Comparison of ENCODE assay signal across 1 cellular context in the genomic region with DNA sequence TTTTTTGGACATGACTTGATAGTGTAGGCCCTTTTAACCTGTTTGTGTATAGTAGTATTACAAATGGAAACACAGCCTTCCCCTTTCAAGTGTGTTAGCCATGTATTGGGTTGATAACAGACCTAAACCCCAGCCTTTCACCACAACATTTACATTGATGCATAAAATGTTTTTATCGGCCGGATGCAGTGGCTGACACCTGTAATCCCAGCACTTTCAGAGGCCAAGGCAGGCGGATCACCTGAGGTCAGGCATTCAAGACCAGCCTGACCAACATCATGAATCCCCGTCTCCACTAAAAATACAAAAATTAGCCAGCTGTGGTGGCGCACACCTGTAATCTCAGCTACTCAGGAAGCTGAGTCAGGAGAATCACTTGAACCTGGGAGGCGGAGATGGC. TPM values are rescaled to one million over a fixed set of nuclear protein-coding genes. Genes with fewer than 3 reads are reported as not detected.
"Had no signal": no experiment of that assay in that cellular context is flagged by ENCODE, and none has a peak within 500 bp of the region (broad histone marks: within the 10 kb centered on the region; RNA-seq: fewer than 3 reads in every experiment).

No MANE protein-coding gene starts in this region.

RNA-seq across cellular contexts. Expression of a gene that starts 45.3 kb away (rescaled TPM):
- total RNA-seq: HFFc6 had no signal
